In genomic region chr6:30682181-30683117, GRCh38 we compare ENCODE assay signal across 8 cellular contexts. TPM values are rescaled to one million over a fixed set of nuclear protein-coding genes. Genes with fewer than 3 reads are reported as not detected.
A peak's percentile ranks its signal among the peaks of the same experiment; 100 is the strongest.
DNase-seq lines count a peak whose midpoint lies in the region; ATAC-seq and TF ChIP-seq lines count a peak whose summit lies in the region.

No MANE protein-coding gene starts in this region.

- peak; percentile 79 for DNase-seq in RWPE2 (ENCODE audit: low spot score)
- DNase-seq in activated effector memory CD4-positive, alpha-beta T cell treated with anti-CD3 and anti-CD28 coated beads, Interleukin-2, amount 50 U/mL, for 16 hours, result peak; percentile 95
- peak; percentile 71 for DNase-seq in foreskin melanocyte
- peak; percentile 25 for DNase-seq in occipital lobe (lab: John Stamatoyannopoulos, UW)
- peak; percentile 18 for DNase-seq in superior temporal gyrus (ENCODE audit: extremely low spot score)
- DNase-seq in SHP77 treated with DMSO at 0.1 percent for 48 hours (lab: John Stamatoyannopoulos, UW), result no peak

- ATAC-seq in GM18520 (IDR thresholded peaks at IDR 0.05; ENCODE audit: unreplicated experiment) (peak; percentile 22), HG03045 (IDR thresholded peaks at IDR 0.05; ENCODE audit: unreplicated experiment) (peak; percentile 35), RWPE2 (ENCODE audit: low read depth) (peak; percentile 36)

- H3K36me3 ChIP-seq in RWPE2 (ENCODE audit: low read depth), result peaks cover 72% of the 10 kb centered on the region

- H3K27ac ChIP-seq in RWPE2 (ENCODE audit: poor library complexity, severe bottlenecking), result peak overlapping the region; percentile 95

- H3K4me3 ChIP-seq in RWPE2 (ENCODE audit: severe bottlenecking), result peak overlapping the region; percentile 86

- no peak for TF ChIP-seq CTCF in RWPE2 (IDR thresholded peaks at IDR 0.05; ENCODE audit: poor library complexity, severe bottlenecking)

- peaks cover 18% of the 10 kb centered on the region for H3K4me1 ChIP-seq in RWPE2 (ENCODE audit: insufficient read depth, poor library complexity, severe bottlenecking)

- H3K27me3 ChIP-seq in RWPE2 (ENCODE audit: insufficient read depth, poor library complexity, severe bottlenecking), result no peaks in the 10 kb centered on the region

- H3K9me3 ChIP-seq in RWPE2 (ENCODE audit: severe bottlenecking), result no peaks in the 10 kb centered on the region

RNA-seq across cellular contexts. Expression of gene PPP1R18, which starts 4.0 kb away (rescaled TPM):
- total RNA-seq in occipital lobe, result 34.5 TPM

RNA-seq across cellular contexts. Expression of gene NRM, which starts 8.3 kb away (rescaled TPM):
- total RNA-seq in occipital lobe, result 1.2 TPM

RNA-seq across cellular contexts. Expression of gene DHX16, which starts 9.6 kb away (rescaled TPM):
- total RNA-seq in occipital lobe, result 20.9 TPM

RNA-seq across cellular contexts. Expression of gene MDC1, which starts 34.6 kb away (rescaled TPM):
- total RNA-seq in occipital lobe, result 12.5 TPM

RNA-seq across cellular contexts. Expression of gene C6orf136, which starts 35.5 kb away (rescaled TPM):
- total RNA-seq in occipital lobe, result 18.4 TPM
